Comparison of ENCODE assay signal across 16 cellular contexts in the genomic region with DNA sequence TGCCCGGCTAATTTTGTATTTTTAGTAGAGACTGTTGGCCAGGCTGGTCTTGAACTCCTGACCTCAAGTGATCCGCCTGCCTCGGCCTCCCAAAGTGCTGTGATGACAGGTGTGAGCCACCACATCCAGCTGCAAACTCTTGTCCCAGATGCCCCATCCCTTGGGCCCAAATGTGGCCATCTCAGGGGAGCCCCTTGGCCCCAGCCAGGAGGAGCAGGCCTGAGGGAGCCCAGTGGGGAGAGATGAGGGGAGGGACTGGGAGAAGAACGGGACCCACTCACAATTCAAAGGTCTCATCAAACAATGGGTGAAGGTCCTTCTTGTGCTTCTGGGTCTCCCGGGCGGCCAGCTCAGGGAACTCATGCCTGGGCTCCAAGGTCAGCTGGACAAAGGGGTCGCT.
A peak's percentile ranks its signal among the peaks of the same experiment; 100 is the strongest.
DNase-seq lines count a peak whose midpoint lies in the region; ATAC-seq and TF ChIP-seq lines count a peak whose summit lies in the region.
"Had no signal": no experiment of that assay in that cellular context is flagged by ENCODE, and none has a peak within 500 bp of the region (broad histone marks: within the 10 kb centered on the region; RNA-seq: fewer than 3 reads in every experiment).

No MANE protein-coding gene starts in this region.

- H3K4me1 Mint-ChIP-seq in activated naive CD8-positive, alpha-beta T cell (ENCODE audit: low read depth), result peaks cover 36% of the 10 kb centered on the region
- peaks cover 37% of the 10 kb centered on the region for H3K4me1 Mint-ChIP-seq in activated naive CD8-positive, alpha-beta T cell treated with anti-CD3 and anti-CD28 coated beads, Interleukin-2, amount 50 U/mL, for 24 hours
- H3K4me1 Mint-ChIP-seq in central memory CD8-positive, alpha-beta T cell, result peaks cover 27% of the 10 kb centered on the region
- peaks cover 51% of the 10 kb centered on the region for H3K4me1 Mint-ChIP-seq in stimulated activated effector memory CD8-positive, alpha-beta T cell treated with anti-CD3 and anti-CD28 coated beads, Interleukin-12 subunit alpha, Interleukin-12 subunit beta, amount 100 ng/mL, for 72 hours

- H3K36me3 Mint-ChIP-seq in activated naive CD8-positive, alpha-beta T cell, result no peaks in the 10 kb centered on the region
- H3K36me3 Mint-ChIP-seq in activated naive CD8-positive, alpha-beta T cell treated with anti-CD3 and anti-CD28 coated beads, Interleukin-2, amount 50 U/mL, for 24 hours (ENCODE audit: low read depth), result peaks cover 26% of the 10 kb centered on the region
- H3K36me3 Mint-ChIP-seq in central memory CD8-positive, alpha-beta T cell (ENCODE audit: insufficient read depth), result peaks cover 39% of the 10 kb centered on the region
- H3K36me3 Mint-ChIP-seq in stimulated activated effector memory CD8-positive, alpha-beta T cell treated with anti-CD3 and anti-CD28 coated beads, Interleukin-12 subunit alpha, Interleukin-12 subunit beta, amount 100 ng/mL, for 72 hours, result peaks cover 93% of the 10 kb centered on the region

- H3K9me3 Mint-ChIP-seq in activated naive CD8-positive, alpha-beta T cell (ENCODE audit: low read depth), result no peaks in the 10 kb centered on the region
- H3K9me3 Mint-ChIP-seq in activated naive CD8-positive, alpha-beta T cell treated with anti-CD3 and anti-CD28 coated beads, Interleukin-2, amount 50 U/mL, for 24 hours, result no peaks in the 10 kb centered on the region
- no peaks in the 10 kb centered on the region for H3K9me3 Mint-ChIP-seq in central memory CD8-positive, alpha-beta T cell
- H3K9me3 Mint-ChIP-seq in stimulated activated effector memory CD8-positive, alpha-beta T cell treated with anti-CD3 and anti-CD28 coated beads, Interleukin-12 subunit alpha, Interleukin-12 subunit beta, amount 100 ng/mL, for 72 hours, result no peaks in the 10 kb centered on the region

- no peak for DNase-seq in activated naive CD8-positive, alpha-beta T cell treated with anti-CD3 and anti-CD28 coated beads, Interleukin-2, amount 50 U/mL, for 24 hours
- DNase-seq in GM13977 (ENCODE audit: low spot score) (peak; percentile 23), NCI-H2107 (lab: John Stamatoyannopoulos, UW) (no peak), SW480 (ENCODE audit: low spot score) (no peak)
- no peak for DNase-seq in central memory CD8-positive, alpha-beta T cell (ENCODE audit: low spot score in 2 of 2)
- no peak for DNase-seq in stimulated activated effector memory CD8-positive, alpha-beta T cell treated with anti-CD3 and anti-CD28 coated beads, Interleukin-12 subunit alpha, Interleukin-12 subunit beta, amount 100 ng/mL, for 72 hours (ENCODE audit: low spot score in 2 of 2)
- DNase-seq: EL, HCEC 1CT, KBM-7, NCI-H1417 treated with DMSO at 0.1 percent for 48 hours, NCI-H2029, NCI-H2171 treated with DMSO at 0.1 percent for 48 hours, NCI-H446 treated with DMSO at 0.1 percent for 48 hours had no signal

- no peak overlapping the region for H3K4me3 Mint-ChIP-seq in activated naive CD8-positive, alpha-beta T cell
- no peak overlapping the region for H3K4me3 Mint-ChIP-seq in activated naive CD8-positive, alpha-beta T cell treated with anti-CD3 and anti-CD28 coated beads, Interleukin-2, amount 50 U/mL, for 24 hours
- H3K4me3 Mint-ChIP-seq in central memory CD8-positive, alpha-beta T cell, result no peak overlapping the region
- H3K4me3 Mint-ChIP-seq in stimulated activated effector memory CD8-positive, alpha-beta T cell treated with anti-CD3 and anti-CD28 coated beads, Interleukin-12 subunit alpha, Interleukin-12 subunit beta, amount 100 ng/mL, for 72 hours, result no peak overlapping the region

- no peak for TF ChIP-seq CTCF in GM13977 (IDR thresholded peaks at IDR 0.05; ENCODE audit: extremely low read depth, insufficient read depth, missing control alignments)

- ATAC-seq in activated naive CD8-positive, alpha-beta T cell treated with anti-CD3 and anti-CD28 coated beads, Interleukin-2, amount 50 U/mL, for 24 hours, result no peak
- ATAC-seq in central memory CD8-positive, alpha-beta T cell (replicated peaks; ENCODE audit: extremely low read depth, poor library complexity, severe bottlenecking), result no peak
- no peak for ATAC-seq in stimulated activated effector memory CD8-positive, alpha-beta T cell treated with anti-CD3 and anti-CD28 coated beads, Interleukin-12 subunit alpha, Interleukin-12 subunit beta, amount 100 ng/mL, for 72 hours
- no peak for ATAC-seq in HG02623 (IDR thresholded peaks at IDR 0.05; ENCODE audit: unreplicated experiment)
- ATAC-seq: PC-3 had no signal

- in situ Hi-C loops in GM13977 (cut with MboI; ENCODE audit: low pct_unique_long_range_greater_than_20kb, low sequenced_read_pairs, unreplicated experiment), result no loop called here

- H3K27ac Mint-ChIP-seq in activated naive CD8-positive, alpha-beta T cell, result peak overlapping the region; percentile 41
- H3K27ac Mint-ChIP-seq in activated naive CD8-positive, alpha-beta T cell treated with anti-CD3 and anti-CD28 coated beads, Interleukin-2, amount 50 U/mL, for 24 hours, result no peak overlapping the region
- H3K27ac Mint-ChIP-seq in central memory CD8-positive, alpha-beta T cell (ENCODE audit: low read depth), result peak overlapping the region; percentile 22
- peak overlapping the region; percentile 67 for H3K27ac Mint-ChIP-seq in stimulated activated effector memory CD8-positive, alpha-beta T cell treated with anti-CD3 and anti-CD28 coated beads, Interleukin-12 subunit alpha, Interleukin-12 subunit beta, amount 100 ng/mL, for 72 hours

- no peaks in the 10 kb centered on the region for H3K27me3 Mint-ChIP-seq in activated naive CD8-positive, alpha-beta T cell
- no peaks in the 10 kb centered on the region for H3K27me3 Mint-ChIP-seq in activated naive CD8-positive, alpha-beta T cell treated with anti-CD3 and anti-CD28 coated beads, Interleukin-2, amount 50 U/mL, for 24 hours
- H3K27me3 Mint-ChIP-seq in central memory CD8-positive, alpha-beta T cell, result no peaks in the 10 kb centered on the region
